ENCODE assay signal across 9 cellular contexts in the genomic region with DNA sequence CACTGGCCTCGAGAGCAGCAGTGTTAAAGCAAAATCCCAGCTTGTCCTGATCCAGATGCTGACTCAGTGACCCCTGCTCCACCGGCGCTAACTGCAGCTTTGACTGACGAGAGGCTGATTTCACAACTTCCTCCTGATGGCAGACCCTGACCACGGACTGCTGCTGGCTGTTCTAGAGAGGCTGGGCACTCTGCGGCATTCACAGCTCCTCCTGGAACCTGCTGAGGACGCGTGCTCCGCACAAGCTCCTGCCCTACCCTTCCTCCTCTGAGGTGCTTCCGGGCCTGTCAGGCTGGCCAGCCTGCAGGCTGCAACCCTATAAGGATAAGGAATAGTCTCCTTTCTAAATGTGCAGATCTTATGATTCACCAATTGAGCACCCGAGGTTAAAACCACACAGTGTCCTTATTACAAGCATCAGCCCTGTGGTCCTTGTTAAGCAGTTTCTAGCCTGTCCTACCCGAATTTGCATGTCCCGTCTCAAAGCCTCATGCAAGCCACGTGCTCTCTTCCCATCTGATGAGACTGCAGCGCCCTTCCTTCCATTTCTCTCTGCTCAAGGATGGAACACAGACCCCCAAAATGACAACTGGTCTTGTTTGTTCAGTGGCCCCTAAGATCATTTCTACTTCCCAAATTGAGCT. TPM values are rescaled to one million over a fixed set of nuclear protein-coding genes. Genes with fewer than 3 reads are reported as not detected.
DNase-seq lines count a peak whose midpoint lies in the region; ATAC-seq, FAIRE-seq and TF ChIP-seq lines count a peak whose summit lies in the region.
"Had no signal": no experiment of that assay in that cellular context is flagged by ENCODE, and none has a peak within 500 bp of the region (broad histone marks: within the 10 kb centered on the region; RNA-seq: fewer than 3 reads in every experiment).

No MANE protein-coding gene starts in this region.

- no peak for TF ChIP-seq EP300 in A549 (IDR thresholded peaks at IDR 0.05)
- no peak for TF ChIP-seq EP300 in HepG2 (IDR thresholded peaks at IDR 0.05; ENCODE audit: low read depth in 2 of 2, low read length in 2 of 2)
- no peak for TF ChIP-seq EP300 in HepG2 (CRISPR knock-in tag; IDR thresholded peaks at IDR 0.05; ENCODE audit: borderline replicate concordance)

- intact Hi-C loops in HepG2 (cut with micrococcal nuclease; ENCODE audit: unreplicated experiment): no loop called here

- DNase-seq in A549 (ENCODE audit: low read depth in 1 of 2, low spot score in 1 of 2) (peak in 1 of 2 experiments; percentile 32), HT1080 (ENCODE audit: low read depth) (peak; percentile 97), amniotic epithelial cell (ENCODE audit: low read depth) (peak; percentile 94), HepG2 (ENCODE audit: low spot score) (no peak), RPMI8226 (no peak), NCI-H1436 treated with DMSO at 0.1 percent for 48 hours (lab: John Stamatoyannopoulos, UW) (no peak)

- no peaks in the 10 kb centered on the region for H3K79me2 ChIP-seq in HepG2 (ENCODE audit: insufficient read depth, low read length)

- no TSS peak for BruUV-seq in HepG2 (replicated peaks; lab: Mats Ljungman, UMichigan)

- H3K27me3 ChIP-seq in HepG2 (ENCODE audit: control insufficient read depth in 1 of 2, insufficient read depth in 2 of 2, low read length in 2 of 2): no peaks in the 10 kb centered on the region

- H4K20me1 ChIP-seq in HepG2 (ENCODE audit: insufficient read depth, low read length): no peaks in the 10 kb centered on the region

- H3K27ac ChIP-seq in A549 (peak overlapping the region; percentile 72 to 81), HepG2 (ENCODE audit: extremely low read length, insufficient read depth, low read length) (no peak overlapping the region)

- in situ Hi-C loops in HepG2 (cut with HindIII; ENCODE audit: extremely low pct_ligation_motif_present, low pct_unique_long_range_greater_than_20kb): no loop called here

- H3K4me1 ChIP-seq in A549 (peaks cover 28% of the 10 kb centered on the region), HepG2 (ENCODE audit: insufficient read depth, low read length) (no peaks in the 10 kb centered on the region)

- peak overlapping the region; percentile 66 for H3K4me2 ChIP-seq in A549
- no peak overlapping the region for H3K4me2 ChIP-seq in HepG2 (ENCODE audit: low read depth, low read length)

- POLR2A ChIA-PET in A549 (lab: Yijun Ruan, JAX): interaction anchor here (0.6 to 1.0 kb wide), 3 partner anchors 35 to 100 kb away, joined by 4 to 5 read pairs (median 4); a partner anchor contains a TSS
- POLR2A ChIA-PET in HepG2 (lab: Yijun Ruan, JAX): no interaction called here

- no peak for TF ChIP-seq RAD21 in A549 (conservative IDR thresholded peaks at IDR 0.05 in 1 of 2, IDR thresholded peaks at IDR 0.05 in 1 of 2)
- TF ChIP-seq RAD21 in HepG2 (CRISPR knock-in tag; IDR thresholded peaks at IDR 0.05): no peak

- peak overlapping the region; percentile 13; the same call in 1 of the 3 replicates for H3K4me3 ChIP-seq in A549
- no peak overlapping the region for H3K4me3 ChIP-seq in HepG2 (replicated peaks in 1 of 3; ENCODE audit: insufficient read depth in 1 of 3, low read depth in 2 of 3, low read length in 3 of 3)

- TF ChIP-seq POLR2A in A549 (IDR thresholded peaks at IDR 0.05; ENCODE audit: low read length) (no peak), HepG2 (IDR thresholded peaks at IDR 0.05; ENCODE audit: insufficient read depth in 1 of 2, low read depth in 2 of 2, low read length in 2 of 2) (no peak)

- no peaks in the 10 kb centered on the region for H3K9me3 ChIP-seq in A549
- H3K9me3 ChIP-seq in HepG2 (ENCODE audit: low read length): no peaks in the 10 kb centered on the region

- CTCF ChIA-PET in A549 (lab: Yijun Ruan, JAX): interaction anchor here (1.3 to 4.0 kb wide), 5 partner anchors 9 to 68 kb away, joined by 3 to 13 read pairs (median 4); no protein-coding TSS in a partner anchor
- CTCF ChIA-PET in HepG2 (lab: Yijun Ruan, JAX; ENCODE audit: low intra/inter-chr PET ratio, low total read pairs): no interaction called here

- TF ChIP-seq CTCF in A549 (IDR thresholded peaks at IDR 0.05): no peak
- TF ChIP-seq CTCF in HepG2 (CRISPR knock-in tag; IDR thresholded peaks at IDR 0.05): peak; percentile 16; the same call in 1 of the 2 replicates

- no peak for FAIRE-seq in A549 (lab: Jason Lieb, UNC)
- no peak for FAIRE-seq in HepG2 (lab: Jason Lieb, UNC)
- FAIRE-seq: islet of Langerhans had no signal

- H3K9ac ChIP-seq in HepG2 (ENCODE audit: insufficient read depth, low read depth, low read length): no peak overlapping the region

- peak; percentile 67 to 71; a peak in 5 of 6 replicates for ATAC-seq in A549
- ATAC-seq in HepG2: no peak; the same call in 2 of the 3 replicates
- no peak for ATAC-seq in GM21390 (IDR thresholded peaks at IDR 0.05; ENCODE audit: unreplicated experiment)
- ATAC-seq in HG03521 (IDR thresholded peaks at IDR 0.05; ENCODE audit: unreplicated experiment): no peak

- 67% methylated on average over 14 of the region's 15 CpGs for WGBS in A549 (ENCODE audit: missing lambda C conversion rate)
- WGBS in HepG2 (ENCODE audit: low lambda C conversion rate): 89% methylated on average over 13 of the region's 15 CpGs

- H3K36me3 ChIP-seq in HepG2 (replicated peaks in 1 of 2; ENCODE audit: control insufficient read depth in 1 of 2, insufficient read depth in 2 of 2, low read length in 2 of 2): peaks cover 17 to 73% of the 10 kb centered on the region in 2 experiments

- no peak overlapping the region for H2AFZ ChIP-seq in HepG2 (ENCODE audit: low read length)

TF ChIP-seq in A549, 52 proteins besides CTCF, POLR2A, EP300 and RAD21:
- peak in 1 of 2 experiments; percentile 44; a peak in 1 of 4 replicates for TF ChIP-seq CEBPB (IDR thresholded peaks at IDR 0.05)
- TF ChIP-seq, protein P1, sequence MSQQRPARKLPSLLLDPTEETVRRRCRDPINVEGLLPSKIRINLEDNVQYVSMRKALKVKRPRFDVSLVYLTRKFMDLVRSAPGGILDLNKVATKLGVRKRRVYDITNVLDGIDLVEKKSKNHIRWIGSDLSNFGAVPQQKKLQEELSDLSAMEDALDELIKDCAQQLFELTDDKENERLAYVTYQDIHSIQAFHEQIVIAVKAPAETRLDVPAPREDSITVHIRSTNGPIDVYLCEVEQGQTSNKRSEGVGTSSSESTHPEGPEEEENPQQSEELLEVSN (IDR thresholded peaks at IDR 0.05; ENCODE audit: borderline replicate concordance, low read depth): no peak

TF ChIP-seq in HepG2, 621 proteins besides CTCF, POLR2A, EP300 and RAD21 (continues in another document):
- TF ChIP-seq ZNF782 (CRISPR knock-in tag; IDR thresholded peaks at IDR 0.05; ENCODE audit: borderline replicate concordance): no peak
- TF ChIP-seq, protein P2, sequence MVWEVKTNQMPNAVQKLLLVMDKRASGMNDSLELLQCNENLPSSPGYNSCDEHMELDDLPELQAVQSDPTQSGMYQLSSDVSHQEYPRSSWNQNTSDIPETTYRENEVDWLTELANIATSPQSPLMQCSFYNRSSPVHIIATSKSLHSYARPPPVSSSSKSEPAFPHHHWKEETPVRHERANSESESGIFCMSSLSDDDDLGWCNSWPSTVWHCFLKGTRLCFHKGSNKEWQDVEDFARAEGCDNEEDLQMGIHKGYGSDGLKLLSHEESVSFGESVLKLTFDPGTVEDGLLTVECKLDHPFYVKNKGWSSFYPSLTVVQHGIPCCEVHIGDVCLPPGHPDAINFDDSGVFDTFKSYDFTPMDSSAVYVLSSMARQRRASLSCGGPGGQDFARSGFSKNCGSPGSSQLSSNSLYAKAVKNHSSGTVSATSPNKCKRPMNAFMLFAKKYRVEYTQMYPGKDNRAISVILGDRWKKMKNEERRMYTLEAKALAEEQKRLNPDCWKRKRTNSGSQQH (CRISPR knock-in tag; IDR thresholded peaks at IDR 0.05; ENCODE audit: low read depth): no peak

RNA-seq across cellular contexts. Expression of a gene that starts 35.5 kb away (rescaled TPM):
- polyA plus RNA-seq in A549 (2011; rRNA removed) (49.2 and 63.0 TPM in 2 replicates), A549 (2017; fragmentation: RNase III; extraction: RNeasy Plus Mini Kit Qiagen cat#74134 plus additional on column Dnase treatment) (49.4 to 54.0 TPM (median 53.8 TPM) in 3 replicates), HepG2 (2011; rRNA removed) (10.4 and 15.1 TPM in 2 replicates)
- 39.7 and 41.5 TPM in 2 replicates for polyA plus RNA-seq in A549 (2012; cell fraction: cytosol; rRNA removed)
- polyA plus RNA-seq in A549 (2012; cell fraction: nucleus; rRNA removed): 34.7 and 47.1 TPM in 2 replicates
- 70.8 and 71.5 TPM in 2 replicates for polyA minus RNA-seq in A549 (2011; rRNA and poly(A)+ RNA removed)
- total RNA-seq in HT1080 (2014; rRNA removed; shearing (Covaris generic)): 31.6 and 35.7 TPM in 2 replicates
- 46.3 and 48.6 TPM in 2 replicates for polyA plus RNA-seq in HT1080 (2015; cell fraction: cytosol; rRNA removed)
- polyA plus RNA-seq in HT1080 (2015; cell fraction: nucleus; rRNA removed): 77.7 and 91.9 TPM in 2 replicates
- total RNA-seq in HepG2 (2016; rRNA removed; fragmentation: Illumina TruSeq; extraction: Trizol): 30.7 and 46.3 TPM in 2 replicates
- total RNA-seq in HepG2 (2016; cell fraction: cytosol; rRNA removed; fragmentation: Illumina TruSeq; extraction: Trizol; ENCODE audit: low read depth): 4.3 and 4.9 TPM in 2 replicates
- 31.3 and 48.9 TPM in 2 replicates for total RNA-seq in HepG2 (2016; cell fraction: insoluble cytoplasmic fraction; rRNA removed; fragmentation: Illumina TruSeq; extraction: Trizol)
- 10.3 and 10.6 TPM in 2 replicates for total RNA-seq in HepG2 (2016; cell fraction: membrane; rRNA removed; fragmentation: Illumina TruSeq; extraction: Trizol)
- total RNA-seq in HepG2 (2016; cell fraction: nucleus; rRNA removed; fragmentation: Illumina TruSeq; extraction: Trizol): 33.8 and 35.6 TPM in 2 replicates
- 10.6 and 12.1 TPM in 2 replicates for polyA plus RNA-seq in HepG2 (2011; cell fraction: cytosol; rRNA removed)
- 14.6 and 15.9 TPM in 2 replicates for polyA plus RNA-seq in HepG2 (2011; cell fraction: nucleus; rRNA removed)
- polyA plus RNA-seq in HepG2 (2012): 9.7 and 17.7 TPM in 2 replicates
- 0.87 and 1.1 TPM in 2 replicates for polyA plus RNA-seq in HepG2 (2016; cell fraction: cytosol; fragmentation: Illumina TruSeq; extraction: Trizol; ENCODE audit: low read depth)
- 41.4 and 43.6 TPM in 2 replicates for polyA plus RNA-seq in HepG2 (2016; cell fraction: insoluble cytoplasmic fraction; fragmentation: Illumina TruSeq; extraction: Trizol; ENCODE audit: low read depth)
- 3.0 and 3.9 TPM in 2 replicates for polyA plus RNA-seq in HepG2 (2016; cell fraction: membrane; fragmentation: Illumina TruSeq; extraction: Trizol; ENCODE audit: low read depth)
- 40.5 and 41.8 TPM in 2 replicates for polyA plus RNA-seq in HepG2 (2016; cell fraction: nucleus; fragmentation: Illumina TruSeq; extraction: Trizol; ENCODE audit: insufficient read depth, low read depth)
- polyA minus RNA-seq in HepG2 (2011; rRNA and poly(A)+ RNA removed; ENCODE audit: low replicate concordance): 50.3 and 124 TPM in 2 replicates
- polyA minus RNA-seq in HepG2 (2011; cell fraction: cytosol; rRNA and poly(A)+ RNA removed): 9.1 and 16.4 TPM in 2 replicates
- 27.6 and 33.7 TPM in 2 replicates for polyA minus RNA-seq in HepG2 (2011; cell fraction: nucleus; rRNA and poly(A)+ RNA removed)

Comparison
In these comparisons a context has a peak if more than half of its experiments do, and no peak if none do; other contexts are left out.
1. ATAC-seq: peak in A549 (2 of 2); none in HepG2 (single experiment), GM21390 (single experiment) and HG03521 (single experiment).
2. DNase-seq: peak in HT1080 (single experiment) and amniotic epithelial cell (single experiment); none in HepG2 (single experiment), RPMI8226 (single experiment) and NCI-H1436 treated with DMSO at 0.1 percent for 48 hours (single experiment).